In the genomic region with DNA sequence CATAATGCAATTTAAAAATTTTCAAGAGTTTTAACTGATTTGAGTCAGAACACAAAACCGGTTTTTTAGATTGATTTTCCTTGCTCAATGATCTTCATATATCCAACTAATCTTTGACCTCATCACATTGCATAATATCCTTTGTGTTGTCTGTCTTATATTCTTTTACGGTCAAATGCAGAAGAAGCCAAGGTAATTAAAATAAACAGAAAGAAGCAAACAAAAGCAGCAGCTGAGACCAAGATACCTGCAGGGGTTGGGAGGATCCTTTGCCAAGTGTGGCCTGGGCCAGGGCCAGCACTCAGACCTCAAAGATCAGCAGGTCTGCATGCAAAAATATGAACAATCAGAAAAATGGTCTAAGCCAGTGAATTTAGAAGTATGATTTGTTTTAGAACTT, we compare ENCODE assay signal across 20 cellular contexts.
A peak's percentile ranks its signal among the peaks of the same experiment; 100 is the strongest.
DNase-seq lines count a peak whose midpoint lies in the region; ATAC-seq and TF ChIP-seq lines count a peak whose summit lies in the region.
"Had no signal": no experiment of that assay in that cellular context is flagged by ENCODE, and none has a peak within 500 bp of the region (broad histone marks: within the 10 kb centered on the region; RNA-seq: fewer than 3 reads in every experiment).

No MANE protein-coding gene starts in this region.

- H3K9me3 ChIP-seq in Karpas-422 (ENCODE audit: low read length) (peaks cover 35% of the 10 kb centered on the region), PC-3 (ENCODE audit: low read length) (no peaks in the 10 kb centered on the region)
- H3K9me3 ChIP-seq: SJSA1 had no signal

- no peak overlapping the region for H3K27ac ChIP-seq in Karpas-422 (ENCODE audit: low read length)
- peak overlapping the region; percentile 49 for H3K27ac ChIP-seq in PC-3 (ENCODE audit: low read length)
- H3K27ac ChIP-seq: SJSA1 had no signal

- H3K4me3 Mint-ChIP-seq in Calu3 (ENCODE audit: low read depth, unreplicated experiment) = no peak overlapping the region
- no peak overlapping the region for H3K4me3 Mint-ChIP-seq in activated T-cell treated with anti-CD3 and anti-CD28 coated beads, Interleukin-2, amount 50 U/mL, for 24 hours
- no peak overlapping the region for H3K4me3 Mint-ChIP-seq in T-helper 2 cell treated with Interferon-gamma antibody and Interleukin-4, amounts not matched to agents 5 μg/mL and 100 μg/mL, for 36 hours
- H3K4me3 Mint-ChIP-seq: B cell; CD4-positive, CD25-positive, alpha-beta regulatory T cell; GM23338 had no signal

- H2AFZ ChIP-seq in Karpas-422 (ENCODE audit: low read length) (no peak overlapping the region), PC-3 (ENCODE audit: low read length) (no peak overlapping the region)
- H2AFZ ChIP-seq: GM23338 had no signal

- CTCF ChIA-PET in Calu3 (lab: Charles Lee) (no interaction called here), PC-3 (lab: Charles Lee) (no interaction called here)

- H3K4me3 ChIP-seq in Karpas-422 (ENCODE audit: low read length) = peak overlapping the region; percentile 1; the same call in 1 of the 2 replicates
- no peak overlapping the region for H3K4me3 ChIP-seq in PC-3 (ENCODE audit: low read length)
- H3K4me3 ChIP-seq: GM23338, SJSA1 had no signal

- BruUV-seq in Calu3 (replicated peaks; lab: Mats Ljungman, UMichigan) (no TSS peak), PC-3 (replicated peaks; lab: Mats Ljungman, UMichigan) (no TSS peak)

- TF ChIP-seq CTCF in Calu3 (IDR thresholded peaks at IDR 0.05; ENCODE audit: unreplicated experiment) = no peak
- no peak for TF ChIP-seq CTCF in PC-3 (conservative IDR thresholded peaks at IDR 0.05; ENCODE audit: low read depth, low read length)

- H3K4me1 Mint-ChIP-seq in Calu3 (ENCODE audit: low read depth, unreplicated experiment) = peaks cover 15% of the 10 kb centered on the region
- H3K4me1 Mint-ChIP-seq in activated T-cell treated with anti-CD3 and anti-CD28 coated beads, Interleukin-2, amount 50 U/mL, for 24 hours (ENCODE audit: low read depth) = no peaks in the 10 kb centered on the region
- no peaks in the 10 kb centered on the region for H3K4me1 Mint-ChIP-seq in T-helper 2 cell treated with Interferon-gamma antibody and Interleukin-4, amounts not matched to agents 5 μg/mL and 100 μg/mL, for 36 hours (ENCODE audit: low read depth)
- H3K4me1 Mint-ChIP-seq: B cell; CD4-positive, CD25-positive, alpha-beta regulatory T cell had no signal

- DNase-seq in Calu3 = peak; percentile 17
- no peak for DNase-seq in Karpas-422
- DNase-seq in PC-3 = peak; percentile 90
- DNase-seq in cerebellar cortex (ENCODE audit: low spot score) = peak; percentile 2
- DNase-seq in activated T-cell treated with anti-CD3 and anti-CD28 coated beads, Interleukin-2, amount 50 U/mL, for 24 hours = no peak
- no peak for DNase-seq in T-helper 2 cell treated with Interferon-gamma antibody and Interleukin-4, amounts not matched to agents 5 μg/mL and 100 μg/mL, for 36 hours (ENCODE audit: low spot score)
- DNase-seq: CD4-positive, CD25-positive, alpha-beta regulatory T cell; DMS79; IMR-90; NCI-H1048; NCI-H187 treated with DMSO at 0.1 percent for 48 hours; NCI-H2171; NCI-H446 treated with DMSO at 0.1 percent for 48 hours; NCI-H82; SW 1271 had no signal

- no peaks in the 10 kb centered on the region for H3F3A ChIP-seq in PC-3 (ENCODE audit: low read length, unreplicated experiment)

- no peaks in the 10 kb centered on the region for H4K20me1 ChIP-seq in Karpas-422 (ENCODE audit: insufficient read depth, low read depth, low read length)
- no peaks in the 10 kb centered on the region for H4K20me1 ChIP-seq in PC-3 (ENCODE audit: low read length)

- POLR2A ChIA-PET in PC-3 (lab: Charles Lee; ENCODE audit: unreplicated experiment) = no interaction called here

- H3K4me1 ChIP-seq in Karpas-422 (ENCODE audit: low read length) (no peaks in the 10 kb centered on the region), PC-3 (ENCODE audit: insufficient read depth, low read length) (peaks cover 18% of the 10 kb centered on the region)
- H3K4me1 ChIP-seq: SJSA1 had no signal

- peaks cover 6% of the 10 kb centered on the region for H3K36me3 Mint-ChIP-seq in Calu3 (ENCODE audit: insufficient read depth, unreplicated experiment)
- H3K36me3 Mint-ChIP-seq in activated T-cell treated with anti-CD3 and anti-CD28 coated beads, Interleukin-2, amount 50 U/mL, for 24 hours (ENCODE audit: low read depth) = no peaks in the 10 kb centered on the region
- H3K36me3 Mint-ChIP-seq in T-helper 2 cell treated with Interferon-gamma antibody and Interleukin-4, amounts not matched to agents 5 μg/mL and 100 μg/mL, for 36 hours (ENCODE audit: low read depth) = no peaks in the 10 kb centered on the region
- H3K36me3 Mint-ChIP-seq: CD4-positive, CD25-positive, alpha-beta regulatory T cell had no signal

- ATAC-seq in PC-3 (peak; percentile 91), GM19395 (IDR thresholded peaks at IDR 0.05; ENCODE audit: unreplicated experiment) (no peak)
- ATAC-seq: GM23338, HCT116 had no signal

- H3K27me3 Mint-ChIP-seq in Calu3 (ENCODE audit: unreplicated experiment) = no peaks in the 10 kb centered on the region
- H3K27me3 Mint-ChIP-seq in activated T-cell treated with anti-CD3 and anti-CD28 coated beads, Interleukin-2, amount 50 U/mL, for 24 hours = no peaks in the 10 kb centered on the region
- no peaks in the 10 kb centered on the region for H3K27me3 Mint-ChIP-seq in T-helper 2 cell treated with Interferon-gamma antibody and Interleukin-4, amounts not matched to agents 5 μg/mL and 100 μg/mL, for 36 hours (ENCODE audit: low read depth)
- H3K27me3 Mint-ChIP-seq: B cell; CD4-positive, CD25-positive, alpha-beta regulatory T cell had no signal

- no peak overlapping the region for H3K9ac ChIP-seq in Karpas-422 (ENCODE audit: low read length)
- no peak overlapping the region for H3K9ac ChIP-seq in PC-3 (ENCODE audit: low read length)

- no peaks in the 10 kb centered on the region for H3K36me3 ChIP-seq in Karpas-422 (ENCODE audit: insufficient read depth, low read length)
- no peaks in the 10 kb centered on the region for H3K36me3 ChIP-seq in PC-3 (ENCODE audit: low read depth, low read length)
- H3K36me3 ChIP-seq: SJSA1 had no signal

- no peak overlapping the region for H3K4me2 ChIP-seq in Karpas-422 (ENCODE audit: low read depth, low read length, poor library complexity, severe bottlenecking)
- peak overlapping the region; percentile 46 for H3K4me2 ChIP-seq in PC-3 (ENCODE audit: low read length)
- H3K4me2 ChIP-seq: GM23338 had no signal

- peak overlapping the region; percentile 71 for H3K27ac Mint-ChIP-seq in Calu3 (ENCODE audit: unreplicated experiment)
- H3K27ac Mint-ChIP-seq in activated T-cell treated with anti-CD3 and anti-CD28 coated beads, Interleukin-2, amount 50 U/mL, for 24 hours = no peak overlapping the region
- H3K27ac Mint-ChIP-seq in T-helper 2 cell treated with Interferon-gamma antibody and Interleukin-4, amounts not matched to agents 5 μg/mL and 100 μg/mL, for 36 hours = no peak overlapping the region
- H3K27ac Mint-ChIP-seq: B cell; CD4-positive, CD25-positive, alpha-beta regulatory T cell; GM23338 had no signal

- H3K27me3 ChIP-seq in Karpas-422 (ENCODE audit: low read length) (no peaks in the 10 kb centered on the region), PC-3 (ENCODE audit: low read length) (no peaks in the 10 kb centered on the region)

- intact Hi-C loops in Calu3 (cut with micrococcal nuclease; ENCODE audit: unreplicated experiment) (no loop called here), PC-3 (cut with micrococcal nuclease) (loop anchor here (2.0 kb wide), 1 partner anchor 14 kb away; no protein-coding TSS in a partner anchor)

- no peaks in the 10 kb centered on the region for H3K9me3 Mint-ChIP-seq in Calu3 (ENCODE audit: low read depth, unreplicated experiment)
- H3K9me3 Mint-ChIP-seq in activated T-cell treated with anti-CD3 and anti-CD28 coated beads, Interleukin-2, amount 50 U/mL, for 24 hours = peaks cover 8% of the 10 kb centered on the region
- peaks cover 7% of the 10 kb centered on the region for H3K9me3 Mint-ChIP-seq in T-helper 2 cell treated with Interferon-gamma antibody and Interleukin-4, amounts not matched to agents 5 μg/mL and 100 μg/mL, for 36 hours
- H3K9me3 Mint-ChIP-seq: GM23338 had no signal

- H3K9me2 ChIP-seq in Karpas-422 (replicated peaks; ENCODE audit: insufficient read depth, low read length) (no peaks in the 10 kb centered on the region), PC-3 (replicated peaks; ENCODE audit: low read length) (no peaks in the 10 kb centered on the region)

- no peaks in the 10 kb centered on the region for H3K79me2 ChIP-seq in Karpas-422 (ENCODE audit: low read length)
- H3K79me2 ChIP-seq in PC-3 (ENCODE audit: low read length) = no peaks in the 10 kb centered on the region

Comparison
In these comparisons a context has a peak if more than half of its experiments do, and no peak if none do; other contexts are left out.
1. DNase-seq: peak in Calu3 (single experiment), PC-3 (single experiment) and cerebellar cortex (single experiment); none in Karpas-422 (single experiment), activated T-cell treated with anti-CD3 and anti-CD28 coated beads, Interleukin-2, amount 50 U/mL, for 24 hours (single experiment) and T-helper 2 cell treated with Interferon-gamma antibody and Interleukin-4, amounts not matched to agents 5 μg/mL and 100 μg/mL, for 36 hours (single experiment).